ENCODE assay signal across 8 cellular contexts in genomic region chr11:123407124-123407995, GRCh38. TPM values are rescaled to one million over a fixed set of nuclear protein-coding genes. Genes with fewer than 3 reads are reported as not detected.
A peak's percentile ranks its signal among the peaks of the same experiment; 100 is the strongest.
DNase-seq lines count a peak whose midpoint lies in the region; ATAC-seq and TF ChIP-seq lines count a peak whose summit lies in the region.

No MANE protein-coding gene starts in this region.

- 31 to 34% methylated on average over 7 of the region's 7 CpGs for WGBS in ectodermal cell, 2 experiments

- peaks cover 12% of the 10 kb centered on the region for H3K27me3 Mint-ChIP-seq in mesothelial cell of epicardium (ENCODE audit: low read depth)
- H3K27me3 Mint-ChIP-seq in stimulated activated naive B cell treated with anti-CD40 and anti-IgM and Interleukin-4, amounts not matched to agents 10 μg/mL and 1 μg/mL and 100 μg/mL, for 72 hours, result peaks cover 0 to 6% of the 10 kb centered on the region in 2 donors

- peak; percentile 62 for ATAC-seq in HG02588 (IDR thresholded peaks at IDR 0.05; ENCODE audit: unreplicated experiment)
- peak; percentile 71 to 76 for ATAC-seq in stimulated activated naive B cell treated with anti-CD40 and anti-IgM and Interleukin-4, amounts not matched to agents 10 μg/mL and 1 μg/mL and 100 μg/mL, for 72 hours (replicated peaks)
- no peak for ATAC-seq in GM18907 (IDR thresholded peaks at IDR 0.05; ENCODE audit: unreplicated experiment)

- H3K27me3 ChIP-seq in ectodermal cell (ENCODE audit: control insufficient read depth, insufficient read depth, low read length, poor library complexity, severe bottlenecking), result no peaks in the 10 kb centered on the region

- peak overlapping the region; percentile 0 for H3K27ac ChIP-seq in ectodermal cell (ENCODE audit: insufficient read depth, low read depth, low read length, poor library complexity, severe bottlenecking)

- no peak overlapping the region for H3K4me3 ChIP-seq in ectodermal cell (ENCODE audit: insufficient read depth, low read depth, low read length)

- no peaks in the 10 kb centered on the region for H3K9me3 ChIP-seq in ectodermal cell (ENCODE audit: control insufficient read depth, low read length)

- H3K4me1 Mint-ChIP-seq in mesothelial cell of epicardium, result no peaks in the 10 kb centered on the region
- H3K4me1 Mint-ChIP-seq in stimulated activated naive B cell treated with anti-CD40 and anti-IgM and Interleukin-4, amounts not matched to agents 10 μg/mL and 1 μg/mL and 100 μg/mL, for 72 hours, result peaks cover 5 to 9% of the 10 kb centered on the region in 2 donors

- H3K9me3 Mint-ChIP-seq in mesothelial cell of epicardium, result no peaks in the 10 kb centered on the region
- no peaks in the 10 kb centered on the region for H3K9me3 Mint-ChIP-seq in stimulated activated naive B cell treated with anti-CD40 and anti-IgM and Interleukin-4, amounts not matched to agents 10 μg/mL and 1 μg/mL and 100 μg/mL, for 72 hours

- H3K27ac Mint-ChIP-seq in mesothelial cell of epicardium, result no peak overlapping the region
- no peak overlapping the region for H3K27ac Mint-ChIP-seq in stimulated activated naive B cell treated with anti-CD40 and anti-IgM and Interleukin-4, amounts not matched to agents 10 μg/mL and 1 μg/mL and 100 μg/mL, for 72 hours

- no peaks in the 10 kb centered on the region for H3K36me3 ChIP-seq in ectodermal cell (ENCODE audit: control insufficient read depth, insufficient read depth, low read length)

- no peak overlapping the region for H3K4me3 Mint-ChIP-seq in mesothelial cell of epicardium
- H3K4me3 Mint-ChIP-seq in stimulated activated naive B cell treated with anti-CD40 and anti-IgM and Interleukin-4, amounts not matched to agents 10 μg/mL and 1 μg/mL and 100 μg/mL, for 72 hours, result no peak overlapping the region

- no peaks in the 10 kb centered on the region for H3K36me3 Mint-ChIP-seq in mesothelial cell of epicardium
- no peaks in the 10 kb centered on the region for H3K36me3 Mint-ChIP-seq in stimulated activated naive B cell treated with anti-CD40 and anti-IgM and Interleukin-4, amounts not matched to agents 10 μg/mL and 1 μg/mL and 100 μg/mL, for 72 hours

- TF ChIP-seq CTCF in mesothelial cell of epicardium (IDR thresholded peaks at IDR 0.05; ENCODE audit: unreplicated experiment), result peak; percentile 55

- H3K4me1 ChIP-seq in ectodermal cell (ENCODE audit: control insufficient read depth, insufficient read depth, low read length), result peaks cover 26% of the 10 kb centered on the region

- peak; percentile 91 for DNase-seq in DMS79 treated with DMSO at 0.1 percent for 48 hours (lab: John Stamatoyannopoulos, UW)
- DNase-seq in NCI-H2227 treated with DMSO at 0.1 percent for 48 hours (lab: John Stamatoyannopoulos, UW), result peak; percentile 28
- DNase-seq in activated CD4-positive, alpha-beta T cell treated with anti-CD3 and anti-CD28 coated beads for 48 hours, result peak; percentile 70
- DNase-seq in mesothelial cell of epicardium (ENCODE audit: low spot score in 2 of 2, unreplicated experiment in 2 of 2), result peak; percentile 27 to 53
- peak; percentile 13 for DNase-seq in stimulated activated naive B cell treated with anti-CD40 and anti-IgM and Interleukin-4, amounts not matched to agents 10 μg/mL and 1 μg/mL and 100 μg/mL, for 72 hours

RNA-seq across cellular contexts. Expression of gene GRAMD1B, which starts 22.7 kb away (rescaled TPM):
- 18.8 TPM for polyA plus RNA-seq in ectodermal cell (2013, experiment 1 of 4)
- polyA plus RNA-seq in ectodermal cell (2013, experiment 2 of 4), result 25.7 TPM
- 14.9 TPM for polyA plus RNA-seq in ectodermal cell (2013, experiment 3 of 4)
- 19.3 TPM for polyA plus RNA-seq in ectodermal cell (2013, experiment 4 of 4)
- total RNA-seq in mesothelial cell of epicardium, result 8.4 to 9.0 TPM (median 9.0 TPM) in 3 replicates

Comparison
In these comparisons a context has a peak if more than half of its experiments do, and no peak if none do; other contexts are left out.
1. DNase-seq: peak in every context shown above with its lines; median percentile 91 in DMS79 treated with DMSO at 0.1 percent for 48 hours; 70 in activated CD4-positive, alpha-beta T cell treated with anti-CD3 and anti-CD28 coated beads for 48 hours; 40 in mesothelial cell of epicardium; 28 in NCI-H2227 treated with DMSO at 0.1 percent for 48 hours; 13 in stimulated activated naive B cell treated with anti-CD40 and anti-IgM and Interleukin-4, amounts not matched to agents 10 μg/mL and 1 μg/mL and 100 μg/mL, for 72 hours.